1 cellular context compared by ENCODE assay signal in the genomic region with DNA sequence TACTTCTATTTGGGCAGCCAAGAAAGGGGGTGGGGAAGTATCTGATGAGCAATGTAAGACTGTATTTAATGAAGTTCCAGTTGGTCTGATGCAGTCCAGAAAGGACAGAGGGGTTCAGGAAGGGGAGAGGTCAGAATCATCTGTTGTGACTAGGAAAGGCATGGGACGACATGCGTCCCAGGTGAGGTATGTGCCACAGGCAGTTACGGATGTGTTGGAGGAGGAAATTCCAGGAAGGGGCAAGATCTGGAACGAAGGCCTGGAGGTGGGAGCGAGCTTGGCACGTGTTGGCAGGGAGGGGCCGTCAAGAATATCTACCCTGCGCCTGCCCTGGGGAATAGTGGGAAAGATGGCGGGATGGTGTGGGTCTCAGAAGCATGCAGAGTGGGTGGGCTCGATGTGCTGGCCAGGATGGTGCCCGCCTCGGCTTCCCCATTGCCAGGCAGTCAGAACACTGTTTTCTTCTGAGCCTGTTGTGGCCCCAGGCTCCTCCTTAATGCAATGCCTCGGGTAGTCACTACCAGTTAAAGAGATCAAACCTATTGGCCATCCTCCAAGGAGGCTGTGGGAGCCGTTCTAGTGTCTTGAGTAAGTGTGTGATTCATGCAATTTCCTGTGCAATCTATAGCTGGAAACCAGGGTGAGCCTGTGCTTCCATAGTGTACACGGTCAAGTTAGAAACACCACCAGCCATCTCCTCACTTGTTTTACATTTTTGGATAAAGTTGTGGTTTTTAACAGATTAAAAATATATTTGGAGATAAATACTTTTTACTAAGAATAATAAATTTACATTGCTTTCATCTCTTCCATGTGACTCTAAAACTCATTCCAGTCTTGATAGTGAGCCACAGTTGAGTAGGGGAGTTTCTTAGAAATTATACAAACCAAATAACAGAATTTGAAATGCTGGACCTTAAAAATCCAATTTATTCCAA.
TF ChIP-seq lines count a peak whose summit lies in the region.

No MANE protein-coding gene starts in this region.

TF ChIP-seq in IMR-90, 13 proteins besides CTCF, POLR2A, EP300 and RAD21 (continued from another document):
- TF ChIP-seq, protein P1, sequence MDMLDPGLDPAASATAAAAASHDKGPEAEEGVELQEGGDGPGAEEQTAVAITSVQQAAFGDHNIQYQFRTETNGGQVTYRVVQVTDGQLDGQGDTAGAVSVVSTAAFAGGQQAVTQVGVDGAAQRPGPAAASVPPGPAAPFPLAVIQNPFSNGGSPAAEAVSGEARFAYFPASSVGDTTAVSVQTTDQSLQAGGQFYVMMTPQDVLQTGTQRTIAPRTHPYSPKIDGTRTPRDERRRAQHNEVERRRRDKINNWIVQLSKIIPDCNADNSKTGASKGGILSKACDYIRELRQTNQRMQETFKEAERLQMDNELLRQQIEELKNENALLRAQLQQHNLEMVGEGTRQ (IDR thresholded peaks at IDR 0.05; ENCODE audit: low read depth, low read length): no peak
- TF ChIP-seq CEBPB (IDR thresholded peaks at IDR 0.05; ENCODE audit: low read depth, low read length): peak; percentile 95
- no peak for TF ChIP-seq NFE2L2 (IDR thresholded peaks at IDR 0.05; ENCODE audit: low read depth, low read length)
- TF ChIP-seq MAZ (IDR thresholded peaks at IDR 0.05; ENCODE audit: borderline replicate concordance, low read depth, low read length): no peak
- TF ChIP-seq BHLHE40 (IDR thresholded peaks at IDR 0.05; ENCODE audit: low read depth, low read length): 0 out of 2 replicates have a peak, but pooled peaks have one; percentile 6
- TF ChIP-seq SMC3 (IDR thresholded peaks at IDR 0.05; ENCODE audit: low read depth, low read length): no peak
